ENCODE assay signal across 1 cellular context in genomic region chr6:84967389-84967788, GRCh38.
TF ChIP-seq lines count a peak whose summit lies in the region.

No MANE protein-coding gene starts in this region.

TF ChIP-seq in GM12878, 131 proteins besides CTCF, POLR2A, EP300 and RAD21 (continued from another document):
- TF ChIP-seq BCL3 (IDR thresholded peaks at IDR 0.05; ENCODE audit: borderline replicate concordance, insufficient read depth, low read depth, low read length, poor library complexity, severe bottlenecking) = no peak
